9 cellular contexts compared by ENCODE assay signal in genomic region chr4:145734051-145734450, GRCh38. TPM values are rescaled to one million over a fixed set of nuclear protein-coding genes. Genes with fewer than 3 reads are reported as not detected.
DNase-seq lines count a peak whose midpoint lies in the region; ATAC-seq and TF ChIP-seq lines count a peak whose summit lies in the region.
"Had no signal": no experiment of that assay in that cellular context is flagged by ENCODE, and none has a peak within 500 bp of the region (broad histone marks: within the 10 kb centered on the region; RNA-seq: fewer than 3 reads in every experiment).

No MANE protein-coding gene starts in this region.

- TF ChIP-seq CTCF in PC-3 (conservative IDR thresholded peaks at IDR 0.05; ENCODE audit: low read depth, low read length): no peak
- no peak for TF ChIP-seq CTCF in epithelial cell of esophagus (IDR thresholded peaks at IDR 0.05; ENCODE audit: insufficient read depth, low read depth, low read length, missing control alignments)
- TF ChIP-seq CTCF in ovary (IDR thresholded peaks at IDR 0.05): no peak

- peak overlapping the region; percentile 16 to 85 (median 77) for H3K4me3 Mint-ChIP-seq in CD4-positive, CD25-positive, alpha-beta regulatory T cell

- no peak for TF ChIP-seq EP300 in ovary (IDR thresholded peaks at IDR 0.05)

- no peaks in the 10 kb centered on the region for H3K36me3 Mint-ChIP-seq in CD4-positive, CD25-positive, alpha-beta regulatory T cell

- no peak overlapping the region for H3K4me3 ChIP-seq in CD4-positive, CD25-positive, alpha-beta regulatory T cell (ENCODE audit: low read depth, low read length)
- peak overlapping the region; percentile 49; the same call in 1 of the 2 replicates for H3K4me3 ChIP-seq in PC-3 (ENCODE audit: low read length)
- peak overlapping the region; percentile 37 for H3K4me3 ChIP-seq in epithelial cell of esophagus (ENCODE audit: low read length)
- peak overlapping the region; percentile 57 for H3K4me3 ChIP-seq in ovary

- no peak for ATAC-seq in CD4-positive, CD25-positive, alpha-beta regulatory T cell (ENCODE audit: low read depth in 2 of 2)
- ATAC-seq in PC-3: no peak
- ATAC-seq in HG02759 (IDR thresholded peaks at IDR 0.05; ENCODE audit: unreplicated experiment): no peak
- ATAC-seq in GM21619 (IDR thresholded peaks at IDR 0.05; ENCODE audit: unreplicated experiment): no peak
- ATAC-seq in GM19452 (IDR thresholded peaks at IDR 0.05; ENCODE audit: unreplicated experiment): no peak
- no peak for ATAC-seq in GM21390 (IDR thresholded peaks at IDR 0.05; ENCODE audit: unreplicated experiment)

- CTCF ChIA-PET in PC-3 (lab: Charles Lee): no interaction called here

- no peaks in the 10 kb centered on the region for H3K9me3 ChIP-seq in CD4-positive, CD25-positive, alpha-beta regulatory T cell (ENCODE audit: control insufficient read depth in 2 of 2, low read length in 2 of 2)
- no peaks in the 10 kb centered on the region for H3K9me3 ChIP-seq in PC-3 (ENCODE audit: low read length)
- H3K9me3 ChIP-seq in ovary: no peaks in the 10 kb centered on the region

- no peak for DNase-seq in CD4-positive, CD25-positive, alpha-beta regulatory T cell
- DNase-seq in PC-3: peak; percentile 44
- DNase-seq in epithelial cell of esophagus (ENCODE audit: low read depth): peak; percentile 45
- no peak for DNase-seq in ovary
- DNase-seq: stimulated activated CD4-positive, alpha-beta T cell treated with anti-CD3 and anti-CD28 coated beads, Interleukin-1b, Interleukin-23, amount 100 ng/mL, for 48 hours had no signal

- H3K9ac ChIP-seq in PC-3 (ENCODE audit: low read length): peak overlapping the region; percentile 52; the same call in 1 of the 2 replicates

- peak overlapping the region; percentile 84 for H2AFZ ChIP-seq in PC-3 (ENCODE audit: low read length)

- H3K27ac Mint-ChIP-seq in CD4-positive, CD25-positive, alpha-beta regulatory T cell: peak overlapping the region in 2 of 3 donors; percentile 10 to 12

- H3F3A ChIP-seq in PC-3 (ENCODE audit: low read length, unreplicated experiment): peaks cover 10% of the 10 kb centered on the region

- H3K27ac ChIP-seq in CD4-positive, CD25-positive, alpha-beta regulatory T cell (ENCODE audit: insufficient read depth, low read length, poor library complexity, severe bottlenecking): no peak overlapping the region
- H3K27ac ChIP-seq in PC-3 (ENCODE audit: low read length): peak overlapping the region; percentile 94
- peak overlapping the region in 1 of 2 donors; percentile 98 for H3K27ac ChIP-seq in ovary

- H3K27me3 ChIP-seq in CD4-positive, CD25-positive, alpha-beta regulatory T cell (ENCODE audit: control insufficient read depth, insufficient read depth, low read length): peaks cover 8% of the 10 kb centered on the region
- H3K27me3 ChIP-seq in PC-3 (ENCODE audit: low read length) (no peaks in the 10 kb centered on the region), ovary (no peaks in the 10 kb centered on the region)

- H3K4me1 Mint-ChIP-seq in CD4-positive, CD25-positive, alpha-beta regulatory T cell: peaks cover 0 to 16% (median 4%) of the 10 kb centered on the region in 4 donors

- POLR2A ChIA-PET in PC-3 (lab: Charles Lee; ENCODE audit: unreplicated experiment): interaction anchor here (0.6 kb wide), 1 partner anchor 51 kb away, joined by 6 read pairs; no protein-coding TSS in a partner anchor

- no peaks in the 10 kb centered on the region for H4K20me1 ChIP-seq in PC-3 (ENCODE audit: low read length)

- peaks cover 34% of the 10 kb centered on the region for H3K27me3 Mint-ChIP-seq in CD4-positive, CD25-positive, alpha-beta regulatory T cell

- no peaks in the 10 kb centered on the region for H3K36me3 ChIP-seq in CD4-positive, CD25-positive, alpha-beta regulatory T cell (ENCODE audit: control insufficient read depth, insufficient read depth, low read length)
- H3K36me3 ChIP-seq in PC-3 (ENCODE audit: low read depth, low read length) (no peaks in the 10 kb centered on the region), ovary (no peaks in the 10 kb centered on the region)

- intact Hi-C loops in PC-3 (cut with micrococcal nuclease) (loop anchor here (1.0 to 10.0 kb wide), 7 partner anchors 49 to 549 kb away; partner anchors contain the start of genes MMAA and OTUD4), ovary (cut with DNase I) (loop anchor here in 2 of 4 donors (5.0 to 10.0 kb wide), 3 partner anchors 117 to 203 kb away; partner anchors contain the start of genes ZNF827 (in 2 of the 2) and MMAA (in 1 of the 2))

- peaks cover 3% of the 10 kb centered on the region for H3K4me1 ChIP-seq in CD4-positive, CD25-positive, alpha-beta regulatory T cell (ENCODE audit: control insufficient read depth, insufficient read depth, low read length, poor library complexity, severe bottlenecking)
- H3K4me1 ChIP-seq in PC-3 (ENCODE audit: insufficient read depth, low read length): peaks cover 51% of the 10 kb centered on the region
- H3K4me1 ChIP-seq in ovary (ENCODE audit: insufficient read depth): peaks cover 5% of the 10 kb centered on the region

- WGBS in ovary, 3 donors: 71 to 73% (median 71%) methylated on average over 7 of the region's 7 CpGs

- H3K4me2 ChIP-seq in PC-3 (ENCODE audit: low read length): peak overlapping the region; percentile 80

- H3K9me2 ChIP-seq in PC-3 (replicated peaks; ENCODE audit: low read length): no peaks in the 10 kb centered on the region

- TF ChIP-seq POLR2A in ovary (IDR thresholded peaks at IDR 0.05): no peak

- H3K79me2 ChIP-seq in PC-3 (ENCODE audit: low read length): no peaks in the 10 kb centered on the region

- H3K9me3 Mint-ChIP-seq in CD4-positive, CD25-positive, alpha-beta regulatory T cell: peaks cover 0 to 1% (median 0%) of the 10 kb centered on the region in 7 donors

- TSS peak; percentile 77 for BruUV-seq in PC-3 (replicated peaks; lab: Mats Ljungman, UMichigan)

RNA-seq across cellular contexts. Expression of gene C4orf51, which starts 54.1 kb away (rescaled TPM):
- not detected for total RNA-seq in CD4-positive, CD25-positive, alpha-beta regulatory T cell
- polyA plus RNA-seq in CD4-positive, CD25-positive, alpha-beta regulatory T cell: not detected
- total RNA-seq in PC-3 (2014; rRNA removed): not detected in 2 replicates
- total RNA-seq in ovary: not detected
- not detected for polyA plus RNA-seq in ovary

Comparison
In these comparisons a context has a peak if more than half of its experiments do, and no peak if none do; other contexts are left out.
1. DNase-seq: peak in PC-3 (single experiment) and epithelial cell of esophagus (single experiment); none in CD4-positive, CD25-positive, alpha-beta regulatory T cell (0 of 3) and ovary (0 of 5).